ENCODE assay signal across 26 cellular contexts in genomic region chr19:8618751-8619150, GRCh38. TPM values are rescaled to one million over a fixed set of nuclear protein-coding genes. Genes with fewer than 3 reads are reported as not detected.
"Had no signal": no experiment of that assay in that cellular context is flagged by ENCODE, and none has a peak within 500 bp of the region (broad histone marks: within the 10 kb centered on the region; RNA-seq: fewer than 3 reads in every experiment).

No MANE protein-coding gene starts in this region.

- H3K4me3 ChIP-seq: adrenal gland, gastrocnemius medialis, left ventricle myocardium inferior, suprapubic skin, transverse colon, uterus had no signal

- ATAC-seq: activated CD4-positive, CD25-positive, alpha-beta regulatory T cell treated with anti-CD3 and anti-CD28 coated beads, Interleukin-2, amount 50 U/mL, for 24 hours; activated T-cell treated with anti-CD3 and anti-CD28 coated beads, Interleukin-2, amount 50 U/mL, for 72 hours; esophagus mucosa; gastrocnemius medialis; stimulated activated naive CD8-positive, alpha-beta T cell treated with anti-CD3 and anti-CD28 coated beads, Interleukin-15, Interleukin-2, amounts not matched to agents 100 U/mL and 50 U/mL, for 24 hours had no signal

- H3K4me1 ChIP-seq: adrenal gland, gastrocnemius medialis, left ventricle myocardium inferior, suprapubic skin, transverse colon, uterus had no signal

- FAIRE-seq: astrocyte, bronchial epithelial cell had no signal

- H3K27ac ChIP-seq: adrenal gland, gastrocnemius medialis, left ventricle myocardium inferior, suprapubic skin, transverse colon, uterus had no signal

- DNase-seq: activated CD4-positive, alpha-beta T cell treated with anti-CD3 and anti-CD28 coated beads, Interleukin-2, amount 10 ng/mL, durations not matched to agents 7 days and 5 days; activated CD8-positive, alpha-beta memory T cell treated with anti-CD3 and anti-CD28 coated beads for 24 hours; activated CD8-positive, alpha-beta memory T cell treated with anti-CD3 and anti-CD28 coated beads, Interleukin-2, amount 50 U/mL, for 48 hours; activated effector memory CD4-positive, alpha-beta T cell treated with anti-CD3 and anti-CD28 coated beads, Interleukin-2, amount 50 U/mL, for 16 hours; activated T-cell treated with anti-CD3 and anti-CD28 coated beads, Interleukin-2, amount 50 U/mL, for 72 hours; adrenal gland; cerebellar nuclear complex; effector CD8-positive, alpha-beta T cell; gastrocnemius medialis; head of caudate nucleus; left ventricle myocardium inferior; mammary epithelial cell; occipital lobe; stimulated activated naive CD8-positive, alpha-beta T cell treated with anti-CD3 and anti-CD28 coated beads, Interleukin-15, Interleukin-2, amounts not matched to agents 100 U/mL and 50 U/mL, for 24 hours; T1000; transverse colon; uterus had no signal

- H3K9me3 ChIP-seq: adrenal gland, gastrocnemius medialis, left ventricle myocardium inferior, suprapubic skin, transverse colon, uterus had no signal

RNA-seq across cellular contexts. Expression of gene ADAMTS10, which starts 8.2 kb away (rescaled TPM):
- total RNA-seq: bronchial epithelial cell had no signal
- polyA plus RNA-seq: mammary epithelial cell had no signal

RNA-seq across cellular contexts. Expression of gene NFILZ, which starts 11.7 kb away (rescaled TPM):
- total RNA-seq: activated CD4-positive, alpha-beta T cell treated with anti-CD3 and anti-CD28 coated beads, Interleukin-2, amount 10 ng/mL, durations not matched to agents 7 days and 5 days; activated T-cell treated with anti-CD3 and anti-CD28 coated beads, Interleukin-2, amount 50 U/mL, for 72 hours; adrenal gland; astrocyte; bronchial epithelial cell; esophagus mucosa; gastrocnemius medialis; kidney epithelial cell; left ventricle myocardium inferior; mammary epithelial cell; mononuclear cell; occipital lobe; progenitor cell of endocrine pancreas; suprapubic skin; transverse colon; uterus had no signal
- polyA plus RNA-seq: adrenal gland, mammary epithelial cell, neural cell had no signal

RNA-seq across cellular contexts. Expression of gene MYO1F, which starts 41.5 kb away (rescaled TPM):
- total RNA-seq: bronchial epithelial cell had no signal
